Comparison of ENCODE assay signal across 2 cellular contexts in genomic region chr19:35039881-35040456, GRCh38.
A peak's percentile ranks its signal among the peaks of the same experiment; 100 is the strongest.
TF ChIP-seq lines count a peak whose summit lies in the region.

No MANE protein-coding gene starts in this region.

TF ChIP-seq in HEK293, 187 proteins besides CTCF, POLR2A, EP300 and RAD21:
- no peak for TF ChIP-seq ZNF707 (tag by site-specific recombination; IDR thresholded peaks at IDR 0.05)
- TF ChIP-seq GFI1B (tag by site-specific recombination; IDR thresholded peaks at IDR 0.05) = no peak
- TF ChIP-seq ZNF76 (tag by site-specific recombination; IDR thresholded peaks at IDR 0.05; ENCODE audit: borderline replicate concordance, low read depth) = peak; percentile 14; the same call in 1 of the 2 replicates
- TF ChIP-seq ZNF398 (tag by site-specific recombination; IDR thresholded peaks at IDR 0.05) = no peak
- no peak for TF ChIP-seq ZNF202 (tag by site-specific recombination; IDR thresholded peaks at IDR 0.05; ENCODE audit: borderline replicate concordance)
- peak; percentile 57 for TF ChIP-seq PATZ1 (tag by site-specific recombination; IDR thresholded peaks at IDR 0.05)
- TF ChIP-seq ZSCAN4 (tag by site-specific recombination; IDR thresholded peaks at IDR 0.05) = no peak
- TF ChIP-seq TRIM28 (IDR thresholded peaks at IDR 0.05; ENCODE audit: borderline replicate concordance, low read length) = no peak
- peak; percentile 10; the same call in 1 of the 2 replicates for TF ChIP-seq SP2 (tag by site-specific recombination; IDR thresholded peaks at IDR 0.05)
- TF ChIP-seq KLF8 (tag by site-specific recombination; IDR thresholded peaks at IDR 0.05) = 0 out of 2 replicates have a peak, but pooled peaks have one; percentile 10
- no peak for TF ChIP-seq ZNF239 (tag by site-specific recombination; IDR thresholded peaks at IDR 0.05)
- TF ChIP-seq ZNF514 (tag by site-specific recombination; IDR thresholded peaks at IDR 0.05) = no peak

TF ChIP-seq in HepG2, 621 proteins besides CTCF, POLR2A, EP300 and RAD21 (continues in another document):
- TF ChIP-seq PATZ1 (CRISPR knock-in tag; IDR thresholded peaks at IDR 0.05) (peak; percentile 93), NRL (CRISPR knock-in tag; IDR thresholded peaks at IDR 0.05; ENCODE audit: borderline replicate concordance) (no peak), FOXK1 (CRISPR knock-in tag; IDR thresholded peaks at IDR 0.05; ENCODE audit: borderline replicate concordance, low read depth) (no peak), SOX5 (CRISPR knock-in tag; IDR thresholded peaks at IDR 0.05; ENCODE audit: borderline replicate concordance) (peak; percentile 26; the same call in 1 of the 2 replicates), MED1 (CRISPR knock-in tag; IDR thresholded peaks at IDR 0.05) (peak; percentile 64), RARA (CRISPR knock-in tag; IDR thresholded peaks at IDR 0.05) (peak; percentile 88), ZNF547 (CRISPR knock-in tag; IDR thresholded peaks at IDR 0.05) (no peak), KDM6A (CRISPR knock-in tag; IDR thresholded peaks at IDR 0.05; ENCODE audit: low read depth) (peak; percentile 86), ZFP90 (CRISPR knock-in tag; IDR thresholded peaks at IDR 0.05; ENCODE audit: borderline replicate concordance) (no peak), THRA (CRISPR knock-in tag; IDR thresholded peaks at IDR 0.05; ENCODE audit: borderline replicate concordance) (peak; percentile 73; the same call in 1 of the 2 replicates), IRX3 (CRISPR knock-in tag; IDR thresholded peaks at IDR 0.05; ENCODE audit: borderline replicate concordance, low read depth) (no peak), TOE1 (CRISPR knock-in tag; IDR thresholded peaks at IDR 0.05) (no peak), NR2F1 (CRISPR knock-in tag; IDR thresholded peaks at IDR 0.05) (peak; percentile 34 to 43; a peak in 1 of 4 replicates), HMGXB4 (CRISPR knock-in tag; IDR thresholded peaks at IDR 0.05; ENCODE audit: borderline replicate concordance in 1 of 2, low read depth in 1 of 2) (peak in 1 of 2 experiments; percentile 45; a peak in 3 of 4 replicates), MYPOP (CRISPR knock-in tag; IDR thresholded peaks at IDR 0.05) (no peak), NFATC3 (CRISPR knock-in tag; IDR thresholded peaks at IDR 0.05) (no peak), ZSCAN9 (CRISPR knock-in tag; IDR thresholded peaks at IDR 0.05; ENCODE audit: borderline replicate concordance) (no peak), ZNF768 (CRISPR knock-in tag; IDR thresholded peaks at IDR 0.05) (peak; percentile 62; the same call in 1 of the 2 replicates), ZBTB10 (CRISPR knock-in tag; IDR thresholded peaks at IDR 0.05; ENCODE audit: borderline replicate concordance) (peak; percentile 86; the same call in 1 of the 2 replicates), HOXA3 (CRISPR knock-in tag; IDR thresholded peaks at IDR 0.05) (peak; percentile 42; the same call in 1 of the 2 replicates), ZNF740 (CRISPR knock-in tag; IDR thresholded peaks at IDR 0.05) (peak; percentile 10; the same call in 1 of the 2 replicates), ZNF280B (CRISPR knock-in tag; IDR thresholded peaks at IDR 0.05; ENCODE audit: borderline replicate concordance) (no peak), HINFP (CRISPR knock-in tag; IDR thresholded peaks at IDR 0.05; ENCODE audit: low read depth) (no peak; the same call in 1 of the 2 replicates), SSRP1 (CRISPR knock-in tag; IDR thresholded peaks at IDR 0.05) (no peak), JUN (CRISPR knock-in tag; IDR thresholded peaks at IDR 0.05) (0 out of 2 replicates have a peak, but pooled peaks have one; percentile 8), WIZ (CRISPR knock-in tag; IDR thresholded peaks at IDR 0.05) (no peak), MTERF4 (CRISPR knock-in tag; IDR thresholded peaks at IDR 0.05) (0 out of 2 replicates have a peak, but pooled peaks have one; percentile 27), ZNF83 (CRISPR knock-in tag; IDR thresholded peaks at IDR 0.05; ENCODE audit: borderline replicate concordance) (no peak), ZNF788 (CRISPR knock-in tag; IDR thresholded peaks at IDR 0.05; ENCODE audit: borderline replicate concordance) (no peak), LRRFIP1 (CRISPR knock-in tag; conservative IDR thresholded peaks at IDR 0.05) (no peak), PITX1 (CRISPR knock-in tag; IDR thresholded peaks at IDR 0.05) (0 out of 2 replicates have a peak, but pooled peaks have one; percentile 33), ZNF709 (CRISPR knock-in tag; IDR thresholded peaks at IDR 0.05) (no peak), SP1 (IDR thresholded peaks at IDR 0.05) (no peak), SP1 (CRISPR knock-in tag; IDR thresholded peaks at IDR 0.05) (no peak), ZNF292 (CRISPR knock-in tag; IDR thresholded peaks at IDR 0.05; ENCODE audit: borderline replicate concordance, low read depth) (no peak), ZNF276 (CRISPR knock-in tag; IDR thresholded peaks at IDR 0.05; ENCODE audit: low read depth) (0 out of 2 replicates have a peak, but pooled peaks have one; percentile 17)
